In genomic region chr18:70288851-70289328, GRCh38 we compare ENCODE assay signal across 8 cellular contexts. TPM values are rescaled to one million over a fixed set of nuclear protein-coding genes. Genes with fewer than 3 reads are reported as not detected.
DNase-seq lines count a peak whose midpoint lies in the region; ATAC-seq and TF ChIP-seq lines count a peak whose summit lies in the region.

Gene SOCS6 (plus strand): TSS chr18:70289045. CDS start chr18:70324669, 35,624 bp downstream.

- H3K9me3 Mint-ChIP-seq in H9 (peaks cover 0 to 2% of the 10 kb centered on the region in 2 experiments; a peak in 1 of 5 replicates), WTC11 (no peaks in the 10 kb centered on the region)

- peak within 1 kb of the TSS; percentile 78 for H2BK120ac ChIP-seq in H9 (ENCODE audit: low read depth, low read length, poor library complexity, severe bottlenecking)

- no peak within 1 kb of the TSS for H2AFZ ChIP-seq in H9 (ENCODE audit: low read length)

- H3K36me3 Mint-ChIP-seq in H9 (ENCODE audit: insufficient read depth in 1 of 3, low read depth in 3 of 3): peaks cover 0 to 4% (median 1%) of the 10 kb centered on the region in 3 experiments; a peak in 1 of 7 replicates
- no peaks in the 10 kb centered on the region for H3K36me3 Mint-ChIP-seq in WTC11

- no CpG with 5 or more reads among the region's 77 CpGs for WGBS in H9 (ENCODE audit: extremely low coverage, insufficient read length, low lambda C conversion rate)
- 0% methylated on average over 45 to 46 of the region's 77 CpGs for WGBS in mesodermal cell (ENCODE audit: insufficient coverage in 2 of 2), 2 experiments

- H3K56ac ChIP-seq in H9 (ENCODE audit: insufficient read length, low read depth, low read length): no peak within 1 kb of the TSS

- no peaks in the 10 kb centered on the region; the same call in 1 of the 2 replicates for H3K4me1 ChIP-seq in H9 (ENCODE audit: insufficient read depth, low read length)
- peaks cover 4% of the 10 kb centered on the region for H3K4me1 ChIP-seq in mesodermal cell (ENCODE audit: control insufficient read depth, insufficient read depth, low read length, poor library complexity, severe bottlenecking)

- no peaks in the 10 kb centered on the region for H4K20me1 ChIP-seq in H9 (ENCODE audit: control insufficient read depth, insufficient read depth, insufficient read length)

- DNase-seq in 8988T: peak; percentile 37
- DNase-seq in GM06990 (ENCODE audit: extremely low read depth, insufficient read length): peak; percentile 84
- DNase-seq in H9: peak; percentile 57
- DNase-seq in MG63: peak; percentile 64
- DNase-seq in WTC11 (ENCODE audit: low spot score): peak; percentile 70
- DNase-seq in epidermal melanocyte (ENCODE audit: insufficient read length, low spot score): peak; percentile 40
- DNase-seq in substantia nigra (lab: John Stamatoyannopoulos, UW): peak in 28 of 49 donors; percentile 13 to 77 (median 38)

- no peaks in the 10 kb centered on the region for H3K9me3 ChIP-seq in H9 (ENCODE audit: control insufficient read depth, low read depth, low read length)
- no peaks in the 10 kb centered on the region for H3K9me3 ChIP-seq in MG63
- no peaks in the 10 kb centered on the region for H3K9me3 ChIP-seq in mesodermal cell (ENCODE audit: control insufficient read depth, low read length)

- H3K4ac ChIP-seq in H9 (ENCODE audit: low read depth, low read length): no peak within 1 kb of the TSS

- H2AK5ac ChIP-seq in H9 (ENCODE audit: insufficient read length, low read length): no peak within 1 kb of the TSS

- peak within 1 kb of the TSS; percentile 86 for H3K18ac ChIP-seq in H9 (ENCODE audit: insufficient read length, low read depth, low read length)

- H3K27ac Mint-ChIP-seq in H9: peak within 1 kb of the TSS; percentile 28 to 97 (median 94); a peak in 6 of 7 replicates
- H3K27ac Mint-ChIP-seq in WTC11: peak within 1 kb of the TSS; percentile 95

- H2BK15ac ChIP-seq in H9 (ENCODE audit: low read depth, low read length): no peak within 1 kb of the TSS

- peak within 1 kb of the TSS; percentile 80 for H3K9ac ChIP-seq in H9 (ENCODE audit: extremely low read depth, insufficient read length, low read length)

- H3K4me3 ChIP-seq in GM06990 (replicated peaks; ENCODE audit: low read depth, low read length): peak within 1 kb of the TSS; percentile 68
- peak within 1 kb of the TSS; percentile 75 for H3K4me3 ChIP-seq in MG63
- peak within 1 kb of the TSS; percentile 65 for H3K4me3 ChIP-seq in mesodermal cell (ENCODE audit: extremely low read depth, insufficient read depth, low read length, poor library complexity, severe bottlenecking)

- H4K8ac ChIP-seq in H9 (replicated peaks; ENCODE audit: insufficient read length, low read depth, low read length): no peak within 1 kb of the TSS

- TF ChIP-seq CTCF in GM06990 (IDR thresholded peaks at IDR 0.05; ENCODE audit: insufficient read depth, low read length, poor library complexity, severe bottlenecking): no peak
- TF ChIP-seq CTCF in H9 (conservative IDR thresholded peaks at IDR 0.05): no peak
- TF ChIP-seq CTCF in WTC11 (IDR thresholded peaks at IDR 0.05): no peak

- H3K23me2 ChIP-seq in H9 (ENCODE audit: insufficient read length, low read depth, low read length, poor library complexity, severe bottlenecking): peaks cover 9% of the 10 kb centered on the region

- POLR2A ChIA-PET in WTC11 (lab: Charles Lee): no interaction called here

- H3K27me3 ChIP-seq in GM06990 (replicated peaks; ENCODE audit: control insufficient read depth, insufficient read depth, low read length) (no peaks in the 10 kb centered on the region), H9 (ENCODE audit: insufficient read depth, low read length) (no peaks in the 10 kb centered on the region), MG63 (no peaks in the 10 kb centered on the region)

- H3K36me3 ChIP-seq in GM06990 (ENCODE audit: control insufficient read depth, insufficient read depth, low read length) (no peaks in the 10 kb centered on the region), MG63 (peaks cover 20% of the 10 kb centered on the region), mesodermal cell (ENCODE audit: control insufficient read depth, insufficient read depth, low read length) (peaks cover 10% of the 10 kb centered on the region)

- H2BK5ac ChIP-seq in H9 (ENCODE audit: insufficient read length, low read length): no peak within 1 kb of the TSS

- no peak within 1 kb of the TSS for H3K27ac ChIP-seq in H9 (ENCODE audit: insufficient read length, low read depth, low read length)
- H3K27ac ChIP-seq in mesodermal cell (ENCODE audit: low read depth, low read length, severe bottlenecking): peak within 1 kb of the TSS; percentile 86
- peak within 1 kb of the TSS; percentile 80 for H3K27ac ChIP-seq in substantia nigra (ENCODE audit: low read depth, low read length, poor library complexity, severe bottlenecking)

- H4K91ac ChIP-seq in H9 (ENCODE audit: insufficient read length, low read depth, low read length): no peak within 1 kb of the TSS

- peak within 1 kb of the TSS; percentile 95 for H3K14ac ChIP-seq in H9 (ENCODE audit: insufficient read depth, low read length)

- no peak within 1 kb of the TSS for H2BK12ac ChIP-seq in H9 (ENCODE audit: insufficient read length, low read depth, low read length)

- H4K5ac ChIP-seq in H9 (ENCODE audit: insufficient read length, low read depth, low read length): no peak within 1 kb of the TSS

- CTCF ChIA-PET in WTC11 (lab: Charles Lee): no interaction called here

- peak; percentile 69 for ATAC-seq in WTC11

- no peaks in the 10 kb centered on the region for H3K79me1 ChIP-seq in H9 (ENCODE audit: insufficient read depth, low read depth, low read length, poor library complexity, severe bottlenecking)

- H3K27me3 Mint-ChIP-seq in H9 (ENCODE audit: low read depth) (no peaks in the 10 kb centered on the region), WTC11 (ENCODE audit: low read depth) (peaks cover 2% of the 10 kb centered on the region)

- peaks cover 30% of the 10 kb centered on the region; the same call in 1 of the 2 replicates for H3K79me2 ChIP-seq in H9 (ENCODE audit: insufficient read depth, low read length)

- peak within 1 kb of the TSS; percentile 61 for H3K4me2 ChIP-seq in H9 (ENCODE audit: insufficient read depth, insufficient read length, low read length)

- H3K23ac ChIP-seq in H9 (ENCODE audit: insufficient read length, low read depth, low read length): no peak within 1 kb of the TSS

- H2BK20ac ChIP-seq in H9 (ENCODE audit: low read depth, low read length, poor library complexity, severe bottlenecking): no peak within 1 kb of the TSS

- H3K4me1 Mint-ChIP-seq in H9: peaks cover 30 to 34% of the 10 kb centered on the region in 2 experiments
- H3K4me1 Mint-ChIP-seq in WTC11: peaks cover 34% of the 10 kb centered on the region

- H3K4me3 Mint-ChIP-seq in H9 (peak within 1 kb of the TSS; percentile 90 to 96), WTC11 (peak within 1 kb of the TSS; percentile 91)

- no peak within 1 kb of the TSS for H3T11ph ChIP-seq in H9 (ENCODE audit: low read length)

TF ChIP-seq in WTC11, 78 proteins besides CTCF, POLR2A, EP300 and RAD21:
- no peak for TF ChIP-seq ATF3 (CRISPR knock-in tag; conservative IDR thresholded peaks at IDR 0.05)
- TF ChIP-seq SP1 (CRISPR knock-in tag; conservative IDR thresholded peaks at IDR 0.05): 0 out of 2 replicates have a peak, but pooled peaks have one; percentile 4
- TF ChIP-seq ELF4 (CRISPR knock-in tag; IDR thresholded peaks at IDR 0.05; ENCODE audit: low read depth): no peak
- no peak for TF ChIP-seq CBFB (CRISPR knock-in tag; IDR thresholded peaks at IDR 0.05; ENCODE audit: low read depth)
- TF ChIP-seq FOXP4 (CRISPR knock-in tag; IDR thresholded peaks at IDR 0.05): 0 out of 2 replicates have a peak, but pooled peaks have one; percentile 36
- TF ChIP-seq ETV6 (CRISPR knock-in tag; IDR thresholded peaks at IDR 0.05): peak; percentile 61
- 0 out of 2 replicates have a peak, but pooled peaks have one; percentile 17 for TF ChIP-seq FOXK1 (CRISPR knock-in tag; IDR thresholded peaks at IDR 0.05)
- TF ChIP-seq ZNF416 (CRISPR knock-in tag; IDR thresholded peaks at IDR 0.05): 0 out of 2 replicates have a peak, but pooled peaks have one; percentile 44
- TF ChIP-seq ZNF263 (CRISPR knock-in tag; IDR thresholded peaks at IDR 0.05; ENCODE audit: low read depth): peak; percentile 41; the same call in 1 of the 2 replicates
- no peak for TF ChIP-seq NR3C1 (CRISPR knock-in tag; conservative IDR thresholded peaks at IDR 0.05; ENCODE audit: low read depth)
- no peak for TF ChIP-seq ZNF671 (CRISPR knock-in tag; IDR thresholded peaks at IDR 0.05)
TF ChIP-seq in WTC11: peak in this region for 6.

RNA-seq across cellular contexts. Expression of gene SOCS6, which starts in this region (rescaled TPM):
- total RNA-seq in H9 (2021): 24.5 and 26.0 TPM in 2 replicates
- 11.1 and 20.6 TPM in 2 replicates for total RNA-seq in MG63 (2014; rRNA removed; shearing (Covaris generic); ENCODE audit: low replicate concordance)
- 12.2 to 16.5 TPM (median 14.5 TPM) in 3 replicates for total RNA-seq in WTC11 (2021)
- 11.9 TPM for polyA plus RNA-seq in mesodermal cell (2013, experiment 1 of 2)
- polyA plus RNA-seq in mesodermal cell (2013, experiment 2 of 2): 12.2 TPM
